ENCODE assay signal across 9 cellular contexts in genomic region chr6:105879902-105880547, GRCh38.
DNase-seq lines count a peak whose midpoint lies in the region; ATAC-seq lines count a peak whose summit lies in the region.
"Had no signal": no experiment of that assay in that cellular context is flagged by ENCODE, and none has a peak within 500 bp of the region (broad histone marks: within the 10 kb centered on the region; RNA-seq: fewer than 3 reads in every experiment).

No MANE protein-coding gene starts in this region.

- H3K36me3 Mint-ChIP-seq in CD4-positive, CD25-positive, alpha-beta regulatory T cell, result no peaks in the 10 kb centered on the region
- no peaks in the 10 kb centered on the region for H3K36me3 Mint-ChIP-seq in naive B cell

- peak; percentile 45 to 56 for ATAC-seq in CD4-positive, CD25-positive, alpha-beta regulatory T cell (ENCODE audit: low read depth in 2 of 2)
- ATAC-seq in HG02852 (IDR thresholded peaks at IDR 0.05; ENCODE audit: unreplicated experiment) (peak; percentile 69), naive B cell (ENCODE audit: low read depth in 2 of 2) (peak; percentile 84 to 87), GM21367 (IDR thresholded peaks at IDR 0.05; ENCODE audit: unreplicated experiment) (no peak), GM19455 (IDR thresholded peaks at IDR 0.05; ENCODE audit: unreplicated experiment) (no peak), GM21526 (IDR thresholded peaks at IDR 0.05; ENCODE audit: low FRiP score, unreplicated experiment) (no peak)

- no peak overlapping the region for H3K27ac ChIP-seq in CD4-positive, CD25-positive, alpha-beta regulatory T cell (ENCODE audit: insufficient read depth, low read length, poor library complexity, severe bottlenecking)

- no peaks in the 10 kb centered on the region for H3K9me3 ChIP-seq in CD4-positive, CD25-positive, alpha-beta regulatory T cell (ENCODE audit: control insufficient read depth in 2 of 2, low read length in 2 of 2)

- peak overlapping the region; percentile 53 for H3K4me3 ChIP-seq in CD4-positive, CD25-positive, alpha-beta regulatory T cell (ENCODE audit: low read depth, low read length)
- H3K4me3 ChIP-seq: dorsolateral prefrontal cortex had no signal

- H3K27ac Mint-ChIP-seq in CD4-positive, CD25-positive, alpha-beta regulatory T cell, result no peak overlapping the region
- peak overlapping the region; percentile 67 to 92 (median 80) for H3K27ac Mint-ChIP-seq in naive B cell

- H3K4me3 Mint-ChIP-seq in CD4-positive, CD25-positive, alpha-beta regulatory T cell, result peak overlapping the region in 3 of 4 donors; percentile 6 to 62 (median 60)
- H3K4me3 Mint-ChIP-seq in naive B cell, result peak overlapping the region; percentile 53 to 91 (median 78)

- peak in 1 of 3 donors; percentile 26 for DNase-seq in CD4-positive, CD25-positive, alpha-beta regulatory T cell
- peak; percentile 11 to 21 for DNase-seq in activated CD4-positive, alpha-beta T cell treated with anti-CD3 and anti-CD28 coated beads, Interleukin-2, amount 50 U/mL, for 4 hours
- DNase-seq in naive B cell, result peak; percentile 68
- DNase-seq in effector CD8-positive, alpha-beta T cell (lab: John Stamatoyannopoulos, UW), result no peak

- peaks cover 9% of the 10 kb centered on the region for H3K4me1 ChIP-seq in CD4-positive, CD25-positive, alpha-beta regulatory T cell (ENCODE audit: control insufficient read depth, insufficient read depth, low read length, poor library complexity, severe bottlenecking)

- H3K9me3 Mint-ChIP-seq in CD4-positive, CD25-positive, alpha-beta regulatory T cell, result peaks cover 0 to 2% (median 0%) of the 10 kb centered on the region in 7 donors
- no peaks in the 10 kb centered on the region for H3K9me3 Mint-ChIP-seq in naive B cell

- peaks cover 31% of the 10 kb centered on the region for H3K27me3 Mint-ChIP-seq in CD4-positive, CD25-positive, alpha-beta regulatory T cell
- H3K27me3 Mint-ChIP-seq in naive B cell, result no peaks in the 10 kb centered on the region

- H3K27me3 ChIP-seq in CD4-positive, CD25-positive, alpha-beta regulatory T cell (ENCODE audit: control insufficient read depth, insufficient read depth, low read length), result peaks cover 2% of the 10 kb centered on the region

- H3K4me1 Mint-ChIP-seq in CD4-positive, CD25-positive, alpha-beta regulatory T cell, result peaks cover 8 to 29% (median 11%) of the 10 kb centered on the region in 4 donors
- H3K4me1 Mint-ChIP-seq in naive B cell, result peaks cover 66 to 87% (median 68%) of the 10 kb centered on the region in 3 donors

- no peaks in the 10 kb centered on the region for H3K36me3 ChIP-seq in CD4-positive, CD25-positive, alpha-beta regulatory T cell (ENCODE audit: control insufficient read depth, insufficient read depth, low read length)

Comparison
In these comparisons a context has a peak if more than half of its experiments do, and no peak if none do; other contexts are left out.
1. ATAC-seq: peak in CD4-positive, CD25-positive, alpha-beta regulatory T cell (2 of 2), HG02852 (single experiment) and naive B cell (2 of 2); none in GM21367 (single experiment), GM19455 (single experiment) and GM21526 (single experiment).
2. H3K27ac Mint-ChIP-seq: peak in naive B cell (6 of 6); none in CD4-positive, CD25-positive, alpha-beta regulatory T cell (0 of 3).